In genomic region chr20:8131598-8132014, GRCh38 we compare ENCODE assay signal across 8 cellular contexts. TPM values are rescaled to one million over a fixed set of nuclear protein-coding genes. Genes with fewer than 3 reads are reported as not detected.
A peak's percentile ranks its signal among the peaks of the same experiment; 100 is the strongest.
DNase-seq lines count a peak whose midpoint lies in the region; ATAC-seq, FAIRE-seq and TF ChIP-seq lines count a peak whose summit lies in the region.

No MANE protein-coding gene starts in this region.

- peak overlapping the region in 2 of 4 donors; percentile 29 to 88 for H3K4me3 ChIP-seq in adrenal gland
- H3K4me3 ChIP-seq in keratinocyte (ENCODE audit: control insufficient read depth in 2 of 3, extremely low read depth in 1 of 3, insufficient read depth in 2 of 3, low read depth in 1 of 3, low read length in 3 of 3): peak overlapping the region in 2 of 3 experiments; percentile 40 to 42
- H3K4me3 ChIP-seq in subcutaneous abdominal adipose tissue (ENCODE audit: low read depth in 1 of 5, low read length in 5 of 5): peak overlapping the region; percentile 55 to 80 (median 61)

- H3K4me1 Mint-ChIP-seq in activated T-cell treated with anti-CD3 and anti-CD28 coated beads, Interleukin-2, amount 50 U/mL, for 24 hours (ENCODE audit: low read depth): peaks cover 36% of the 10 kb centered on the region

- H3K36me3 ChIP-seq in adrenal gland (replicated peaks in 1 of 2): no peaks in the 10 kb centered on the region
- H3K36me3 ChIP-seq in keratinocyte (ENCODE audit: control insufficient read depth in 2 of 2, extremely low read depth in 1 of 2, insufficient read depth in 2 of 2, low read length in 2 of 2): no peaks in the 10 kb centered on the region
- H3K36me3 ChIP-seq in subcutaneous abdominal adipose tissue (ENCODE audit: control insufficient read depth in 5 of 5, insufficient read depth in 5 of 5, low read length in 5 of 5): no peaks in the 10 kb centered on the region

- no peaks in the 10 kb centered on the region for H3K36me3 Mint-ChIP-seq in activated T-cell treated with anti-CD3 and anti-CD28 coated beads, Interleukin-2, amount 50 U/mL, for 24 hours (ENCODE audit: low read depth)

- intact Hi-C loops in adrenal gland (cut with DNase I): loop anchor here (5.0 to 10.0 kb wide), 6 partner anchors 73 to 591 kb away; no protein-coding TSS in a partner anchor

- no peaks in the 10 kb centered on the region for H3K9me1 ChIP-seq in keratinocyte (ENCODE audit: control insufficient read depth, extremely low read depth, insufficient read depth, low read length)

- no peaks in the 10 kb centered on the region for H3K27me3 ChIP-seq in adrenal gland
- peaks cover 29% of the 10 kb centered on the region for H3K27me3 ChIP-seq in keratinocyte (ENCODE audit: control insufficient read depth, extremely low read depth, insufficient read depth, low read length)
- H3K27me3 ChIP-seq in subcutaneous abdominal adipose tissue (ENCODE audit: control insufficient read depth in 5 of 5, insufficient read depth in 4 of 5, low read length in 5 of 5): peaks cover 0 to 3% (median 0%) of the 10 kb centered on the region in 5 donors

- no peak overlapping the region for H3K27ac Mint-ChIP-seq in activated T-cell treated with anti-CD3 and anti-CD28 coated beads, Interleukin-2, amount 50 U/mL, for 24 hours

- TF ChIP-seq POLR2A in adrenal gland (IDR thresholded peaks at IDR 0.05): no peak

- H4K20me1 ChIP-seq in keratinocyte (ENCODE audit: control insufficient read depth, extremely low read depth, insufficient read depth, low read length): no peaks in the 10 kb centered on the region

- peak overlapping the region; percentile 12 for H2AFZ ChIP-seq in keratinocyte (ENCODE audit: control insufficient read depth, low read length)

- H3K4me1 ChIP-seq in adrenal gland (replicated peaks in 1 of 2) (peaks cover 12 to 22% of the 10 kb centered on the region in 2 donors), keratinocyte (ENCODE audit: control insufficient read depth, extremely low read depth, insufficient read depth, low read length) (peaks cover 3% of the 10 kb centered on the region), subcutaneous abdominal adipose tissue (ENCODE audit: control insufficient read depth in 5 of 5, insufficient read depth in 5 of 5, low read length in 5 of 5) (peaks cover 0 to 21% (median 17%) of the 10 kb centered on the region in 5 donors)

- H3K79me2 ChIP-seq in keratinocyte (ENCODE audit: control insufficient read depth, insufficient read depth, low read length): no peaks in the 10 kb centered on the region

- H3K9ac ChIP-seq in keratinocyte (ENCODE audit: control insufficient read depth, extremely low read depth, insufficient read depth, low read length): no peak overlapping the region
- H3K9ac ChIP-seq in subcutaneous abdominal adipose tissue (ENCODE audit: low read length in 5 of 5): peak overlapping the region in 2 of 5 donors; percentile 21 to 52

- H3K27ac ChIP-seq in adrenal gland (peak overlapping the region in 3 of 5 donors; percentile 60 to 85 (median 74)), keratinocyte (ENCODE audit: control insufficient read depth, insufficient read depth, low read length) (no peak overlapping the region), subcutaneous abdominal adipose tissue (ENCODE audit: low read depth, low read length) (no peak overlapping the region)

- 1 to 2% (median 1%) methylated on average over 12 to 18 of the region's 18 CpGs for WGBS in adrenal gland, 4 donors

- peak overlapping the region; percentile 68 for H3K4me3 Mint-ChIP-seq in activated T-cell treated with anti-CD3 and anti-CD28 coated beads, Interleukin-2, amount 50 U/mL, for 24 hours

- peak overlapping the region; percentile 70 for H3K4me2 ChIP-seq in keratinocyte (ENCODE audit: control insufficient read depth, extremely low read depth, insufficient read depth, low read depth, low read length)

- no peak for TF ChIP-seq CTCF in adrenal gland (IDR thresholded peaks at IDR 0.05)
- no peak for TF ChIP-seq CTCF in keratinocyte (optimal IDR thresholded peaks at IDR 0.05 in 1 of 3, IDR thresholded peaks at IDR 0.05 in 1 of 3, conservative IDR thresholded peaks at IDR 0.05 in 1 of 3; ENCODE audit: extremely low read depth in 1 of 3, insufficient read depth in 2 of 3, low read length in 3 of 3)

- DNase-seq in activated T-cell treated with anti-CD3 and anti-CD28 coated beads, Interleukin-2, amount 50 U/mL, for 24 hours: no peak
- no peak for DNase-seq in activated T-cell treated with anti-CD3 and anti-CD28 coated beads, Interleukin-2, amount 50 U/mL, for 1 hour
- DNase-seq in adrenal gland (peak in 1 of 7 donors; percentile 53), keratinocyte (ENCODE audit: low read depth, low spot score) (no peak)

- ATAC-seq in HG03520 (IDR thresholded peaks at IDR 0.05; ENCODE audit: unreplicated experiment): peak; percentile 18
- no peak for ATAC-seq in HG03342 (IDR thresholded peaks at IDR 0.05; ENCODE audit: unreplicated experiment)
- ATAC-seq in HG02870 (IDR thresholded peaks at IDR 0.05; ENCODE audit: unreplicated experiment): no peak

- FAIRE-seq in keratinocyte (lab: Jason Lieb, UNC): no peak

- H3K9me3 ChIP-seq in adrenal gland (replicated peaks in 1 of 3) (no peaks in the 10 kb centered on the region), keratinocyte (ENCODE audit: control insufficient read depth, low read depth, low read length) (no peaks in the 10 kb centered on the region), subcutaneous abdominal adipose tissue (ENCODE audit: control insufficient read depth in 5 of 5, low read length in 5 of 5) (no peaks in the 10 kb centered on the region)

- H3K9me3 Mint-ChIP-seq in activated T-cell treated with anti-CD3 and anti-CD28 coated beads, Interleukin-2, amount 50 U/mL, for 24 hours: no peaks in the 10 kb centered on the region

- H3K27me3 Mint-ChIP-seq in activated T-cell treated with anti-CD3 and anti-CD28 coated beads, Interleukin-2, amount 50 U/mL, for 24 hours: peaks cover 64% of the 10 kb centered on the region

- dilution Hi-C loops in keratinocyte (cut with MboI; ENCODE audit: extremely low pct_ligation_motif_present, low sequenced_read_pairs): no loop called here

RNA-seq across cellular contexts. Expression of gene PLCB1, which starts 0.5 kb away (rescaled TPM):
- 10 to 100 TPM; 17.6 to 56.6 (median 38.7) TPM for total RNA-seq in adrenal gland
- polyA plus RNA-seq in adrenal gland (10 to 100 TPM in 2 of 3 donors, 1 to 10 TPM in 1; 7.7 to 14.2 (median 12.4) TPM), keratinocyte (0.15 to 0.37 TPM (median 0.32 TPM) in 3 replicates)
- polyA plus RNA-seq in keratinocyte (2011; ENCODE audit: low read depth): 0.71 TPM
- polyA plus RNA-seq in keratinocyte (2011; cell fraction: cytosol; rRNA removed): 0.14 and 0.29 TPM in 2 replicates
- polyA plus RNA-seq in keratinocyte (2011; cell fraction: nucleus; rRNA removed): 0.20 and 0.31 TPM in 2 replicates
- 0.21 and 0.39 TPM in 2 replicates for polyA plus RNA-seq in keratinocyte (2012; ENCODE audit: low replicate concordance)
- 0.56 to 1.1 TPM in 2 of 3 replicates, not detected in the other for polyA minus RNA-seq in keratinocyte
- not detected for polyA minus RNA-seq in keratinocyte (2011; cell fraction: cytosol; rRNA and poly(A)+ RNA removed)
- polyA minus RNA-seq in keratinocyte (2011; cell fraction: nucleus; rRNA and poly(A)+ RNA removed): 0.53 and 2.1 TPM in 2 replicates

Comparison
In these comparisons a context has a peak if more than half of its experiments do, and no peak if none do; other contexts are left out.
1. H3K27ac ChIP-seq: peak in adrenal gland (3 of 5); none in keratinocyte (single experiment) and subcutaneous abdominal adipose tissue (single experiment).